ENCODE assay signal across 1 cellular context in genomic region chr2:73142937-73143336, GRCh38.
TF ChIP-seq lines count a peak whose summit lies in the region.

No MANE protein-coding gene starts in this region.

TF ChIP-seq in HepG2, 621 proteins besides CTCF, POLR2A, EP300 and RAD21:
- TF ChIP-seq ZNF274 (CRISPR knock-in tag; IDR thresholded peaks at IDR 0.05), result no peak
- TF ChIP-seq SCMH1 (CRISPR knock-in tag; IDR thresholded peaks at IDR 0.05; ENCODE audit: borderline replicate concordance), result 0 out of 2 replicates have a peak, but pooled peaks have one; percentile 24
- TF ChIP-seq ATF3 (CRISPR knock-in tag; IDR thresholded peaks at IDR 0.05), result no peak
- TF ChIP-seq MZF1 (CRISPR knock-in tag; IDR thresholded peaks at IDR 0.05; ENCODE audit: borderline replicate concordance), result no peak
- no peak for TF ChIP-seq PBX2 (CRISPR knock-in tag; IDR thresholded peaks at IDR 0.05)
- no peak for TF ChIP-seq NR2F1 (CRISPR knock-in tag; IDR thresholded peaks at IDR 0.05)
- no peak for TF ChIP-seq MYC (CRISPR knock-in tag; IDR thresholded peaks at IDR 0.05; ENCODE audit: borderline replicate concordance)
- TF ChIP-seq ZBTB7A (CRISPR knock-in tag; IDR thresholded peaks at IDR 0.05), result no peak
- TF ChIP-seq ZSCAN29 (CRISPR knock-in tag; conservative IDR thresholded peaks at IDR 0.05), result no peak
- TF ChIP-seq MAZ (IDR thresholded peaks at IDR 0.05; ENCODE audit: borderline replicate concordance, low read depth, low read length), result no peak
- no peak for TF ChIP-seq MAZ (CRISPR knock-in tag; IDR thresholded peaks at IDR 0.05; ENCODE audit: low read depth)
- TF ChIP-seq ZNF746 (CRISPR knock-in tag; IDR thresholded peaks at IDR 0.05), result no peak
- TF ChIP-seq E2F1 (CRISPR knock-in tag; IDR thresholded peaks at IDR 0.05), result no peak
- TF ChIP-seq ZNF773 (CRISPR knock-in tag; IDR thresholded peaks at IDR 0.05; ENCODE audit: borderline replicate concordance), result no peak
- TF ChIP-seq ZNF263 (CRISPR knock-in tag; IDR thresholded peaks at IDR 0.05), result peak; percentile 81
- TF ChIP-seq RBM39 (IDR thresholded peaks at IDR 0.05; ENCODE audit: low read depth, low read length, poor library complexity, severe bottlenecking), result no peak
- no peak for TF ChIP-seq ZNF331 (CRISPR knock-in tag; IDR thresholded peaks at IDR 0.05)
